28 cellular contexts compared by ENCODE assay signal in the genomic region with DNA sequence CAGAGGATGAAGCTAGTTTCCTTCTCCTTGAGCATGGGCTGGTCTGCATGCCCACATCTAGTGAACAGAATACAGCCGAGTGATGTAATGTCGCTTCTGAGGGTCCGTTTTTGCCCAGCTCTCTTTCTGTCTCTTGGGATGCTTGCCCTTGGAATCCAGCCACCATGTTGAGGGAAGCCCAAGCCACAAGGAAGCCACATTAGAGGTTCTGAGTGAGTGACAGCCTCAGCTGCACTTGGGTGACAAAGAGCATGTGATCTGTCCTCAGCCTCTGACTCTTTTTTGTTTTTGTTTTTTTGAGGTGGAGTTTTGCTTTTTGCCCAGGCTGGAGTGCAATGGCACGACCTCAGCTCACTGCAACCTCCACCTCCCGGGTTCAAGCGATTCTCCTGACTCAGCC.
"Had no signal": no experiment of that assay in that cellular context is flagged by ENCODE, and none has a peak within 500 bp of the region (broad histone marks: within the 10 kb centered on the region; RNA-seq: fewer than 3 reads in every experiment).

No MANE protein-coding gene starts in this region.

- DNase-seq: activated B cell treated with CpG ODN at 0.5 μM for 24 hours; activated CD4-positive, alpha-beta T cell treated with anti-CD3 and anti-CD28 coated beads, Interleukin-2, amount 50 U/mL, for 1 hour; activated CD8-positive, alpha-beta T cell treated with anti-CD3 and anti-CD28 coated beads for 36 hours; activated gamma-delta T cell treated with Interleukin-2 at 50 U/mL for 16 hours; activated naive CD4-positive, alpha-beta T cell treated with anti-CD3 and anti-CD28 coated beads, Interleukin-2, amount 50 U/mL, for 16 hours; activated T-cell treated with anti-CD3 and anti-CD28 coated beads, Interleukin-2, amount 50 U/mL, for 4 hours; amniotic stem cell; dermis blood vessel endothelial cell; effector CD4-positive, alpha-beta T cell; foreskin melanocyte; left lung; lower lobe of right lung; mesenchymal stem cell; nucleus accumbens; pancreas; retina; stimulated activated CD4-positive, alpha-beta T cell treated with anti-CD3 and anti-CD28 coated beads, Interleukin-4, amount 100 ng/mL, for 24 hours; substantia nigra had no signal

- H3K27me3 ChIP-seq: breast epithelium, esophagus muscularis mucosa, left lung, pancreas, vagina had no signal

- H3K4me3 Mint-ChIP-seq: activated B cell treated with CpG ODN at 0.5 μM for 24 hours; activated CD8-positive, alpha-beta T cell treated with anti-CD3 and anti-CD28 coated beads for 36 hours; activated T-cell treated with anti-CD3 and anti-CD28 coated beads, Interleukin-2, amount 50 U/mL, for 4 hours; activated T-helper 17 cell treated with anti-CD3 and anti-CD28 coated beads, Interleukin-2, amount 50 U/mL, for 72 hours; central memory CD8-positive, alpha-beta T cell; stimulated activated effector memory CD8-positive, alpha-beta T cell treated with anti-CD3 and anti-CD28 coated beads, Interleukin-12 subunit alpha, Interleukin-12 subunit beta, amount 100 ng/mL, for 72 hours; stimulated activated naive CD8-positive, alpha-beta T cell treated with anti-CD3 and anti-CD28 coated beads, Interleukin-15, Interleukin-2, amounts not matched to agents 100 ng/mL and 50 ng/mL, for 24 hours; type B pancreatic cell had no signal

- ATAC-seq: activated CD8-positive, alpha-beta T cell treated with anti-CD3 and anti-CD28 coated beads for 36 hours; activated T-cell treated with anti-CD3 and anti-CD28 coated beads, Interleukin-2, amount 50 U/mL, for 4 hours; activated T-helper 17 cell treated with anti-CD3 and anti-CD28 coated beads, Interleukin-2, amount 50 U/mL, for 72 hours; left lung; lower lobe of right lung; pancreas; sciatic nerve; stimulated activated effector memory CD8-positive, alpha-beta T cell treated with anti-CD3 and anti-CD28 coated beads, Interleukin-12 subunit alpha, Interleukin-12 subunit beta, amount 100 ng/mL, for 72 hours had no signal

- H3K9me3 ChIP-seq: esophagus muscularis mucosa, left lung, lower lobe of right lung, pancreas, prostate gland, vagina had no signal

- H3K36me3 ChIP-seq: breast epithelium, esophagus muscularis mucosa, left lung, lower lobe of right lung, pancreas, prostate gland, vagina had no signal

- H3K4me3 ChIP-seq: breast epithelium, esophagus muscularis mucosa, left lung, lower lobe of right lung, pancreas, prostate gland, vagina had no signal

- H3K4me1 Mint-ChIP-seq: activated B cell treated with CpG ODN at 0.5 μM for 24 hours; activated T-helper 17 cell treated with anti-CD3 and anti-CD28 coated beads, Interleukin-2, amount 50 U/mL, for 72 hours; central memory CD8-positive, alpha-beta T cell; stimulated activated effector memory CD8-positive, alpha-beta T cell treated with anti-CD3 and anti-CD28 coated beads, Interleukin-12 subunit alpha, Interleukin-12 subunit beta, amount 100 ng/mL, for 72 hours had no signal

- H3K9me3 Mint-ChIP-seq: activated B cell treated with CpG ODN at 0.5 μM for 24 hours; activated CD8-positive, alpha-beta T cell treated with anti-CD3 and anti-CD28 coated beads for 36 hours; activated T-cell treated with anti-CD3 and anti-CD28 coated beads, Interleukin-2, amount 50 U/mL, for 4 hours; activated T-helper 17 cell treated with anti-CD3 and anti-CD28 coated beads, Interleukin-2, amount 50 U/mL, for 72 hours; central memory CD8-positive, alpha-beta T cell; stimulated activated effector memory CD8-positive, alpha-beta T cell treated with anti-CD3 and anti-CD28 coated beads, Interleukin-12 subunit alpha, Interleukin-12 subunit beta, amount 100 ng/mL, for 72 hours; stimulated activated naive CD8-positive, alpha-beta T cell treated with anti-CD3 and anti-CD28 coated beads, Interleukin-15, Interleukin-2, amounts not matched to agents 100 ng/mL and 50 ng/mL, for 24 hours had no signal

- H3K27ac Mint-ChIP-seq: activated B cell treated with CpG ODN at 0.5 μM for 24 hours; activated CD8-positive, alpha-beta T cell treated with anti-CD3 and anti-CD28 coated beads for 36 hours; activated T-helper 17 cell treated with anti-CD3 and anti-CD28 coated beads, Interleukin-2, amount 50 U/mL, for 72 hours; stimulated activated effector memory CD8-positive, alpha-beta T cell treated with anti-CD3 and anti-CD28 coated beads, Interleukin-12 subunit alpha, Interleukin-12 subunit beta, amount 100 ng/mL, for 72 hours; stimulated activated naive CD8-positive, alpha-beta T cell treated with anti-CD3 and anti-CD28 coated beads, Interleukin-15, Interleukin-2, amounts not matched to agents 100 ng/mL and 50 ng/mL, for 24 hours; type B pancreatic cell had no signal

- H3K4me1 ChIP-seq: breast epithelium, esophagus muscularis mucosa, left lung, lower lobe of right lung, pancreas, prostate gland, vagina had no signal

- H3K27me3 Mint-ChIP-seq: type B pancreatic cell had no signal

- H3K27ac ChIP-seq: breast epithelium, esophagus muscularis mucosa, left lung, lower lobe of right lung, pancreas, prostate gland, vagina had no signal

- H3K36me3 Mint-ChIP-seq: stimulated activated effector memory CD8-positive, alpha-beta T cell treated with anti-CD3 and anti-CD28 coated beads, Interleukin-12 subunit alpha, Interleukin-12 subunit beta, amount 100 ng/mL, for 72 hours; type B pancreatic cell had no signal
